Comparison of ENCODE assay signal across 14 cellular contexts in genomic region chr2:218063541-218064295, GRCh38. TPM values are rescaled to one million over a fixed set of nuclear protein-coding genes. Genes with fewer than 3 reads are reported as not detected.
DNase-seq lines count a peak whose midpoint lies in the region; ATAC-seq and FAIRE-seq lines count a peak whose summit lies in the region.
"Had no signal": no experiment of that assay in that cellular context is flagged by ENCODE, and none has a peak within 500 bp of the region (broad histone marks: within the 10 kb centered on the region; RNA-seq: fewer than 3 reads in every experiment).

No MANE protein-coding gene starts in this region.

- intact Hi-C loops in activated CD4-positive, alpha-beta memory T cell treated with anti-CD3 and anti-CD28 coated beads for 36 hours (cut with micrococcal nuclease) = no loop called here

- CTCF ChIA-PET in activated CD4-positive, alpha-beta memory T cell treated with anti-CD3 and anti-CD28 coated beads for 36 hours (lab: Charles Lee) = no interaction called here

- DNase-seq in CD1c-positive myeloid dendritic cell (ENCODE audit: extremely low spot score) (peak; percentile 90), NOMO-1 treated with DMSO at 0.1 percent for 48 hours (lab: John Stamatoyannopoulos, UW; ENCODE audit: unreplicated experiment) (peak; percentile 91), NCI-H1417 (lab: John Stamatoyannopoulos, UW) (no peak), RCC 7860 (ENCODE audit: low spot score) (no peak)
- DNase-seq in activated CD4-positive, alpha-beta memory T cell treated with anti-CD3 and anti-CD28 coated beads for 36 hours = no peak
- DNase-seq: activated T-cell treated with anti-CD3 and anti-CD28 coated beads, Interleukin-2, amount 50 U/mL, for 4 hours; central memory CD4-positive, alpha-beta T cell; NCI-H446; T-helper 2 cell had no signal

- no peak for FAIRE-seq in RCC 7860 (lab: Jason Lieb, UNC)
- FAIRE-seq: HTR-8/SVneo had no signal

- H3K27me3 Mint-ChIP-seq in activated CD4-positive, alpha-beta memory T cell treated with anti-CD3 and anti-CD28 coated beads for 36 hours = peaks cover 28% of the 10 kb centered on the region

- no peak overlapping the region for H3K27ac Mint-ChIP-seq in activated CD4-positive, alpha-beta memory T cell treated with anti-CD3 and anti-CD28 coated beads for 36 hours

- H3K36me3 Mint-ChIP-seq in activated CD4-positive, alpha-beta memory T cell treated with anti-CD3 and anti-CD28 coated beads for 36 hours = no peaks in the 10 kb centered on the region

- H3K4me1 Mint-ChIP-seq in activated CD4-positive, alpha-beta memory T cell treated with anti-CD3 and anti-CD28 coated beads for 36 hours (ENCODE audit: low read depth) = peaks cover 3% of the 10 kb centered on the region

- H3K4me3 Mint-ChIP-seq in activated CD4-positive, alpha-beta memory T cell treated with anti-CD3 and anti-CD28 coated beads for 36 hours = no peak overlapping the region
- H3K4me3 Mint-ChIP-seq: activated T-cell treated with anti-CD3 and anti-CD28 coated beads, Interleukin-2, amount 50 U/mL, for 4 hours had no signal

- no peaks in the 10 kb centered on the region for H3K9me3 Mint-ChIP-seq in activated CD4-positive, alpha-beta memory T cell treated with anti-CD3 and anti-CD28 coated beads for 36 hours
- H3K9me3 Mint-ChIP-seq: activated T-cell treated with anti-CD3 and anti-CD28 coated beads, Interleukin-2, amount 50 U/mL, for 4 hours had no signal

- ATAC-seq in GM19324 (IDR thresholded peaks at IDR 0.05; ENCODE audit: low FRiP score, unreplicated experiment) = peak; percentile 85
- peak; percentile 91 for ATAC-seq in HG02884 (IDR thresholded peaks at IDR 0.05; ENCODE audit: unreplicated experiment)
- no peak for ATAC-seq in HG03457 (IDR thresholded peaks at IDR 0.05; ENCODE audit: unreplicated experiment)
- ATAC-seq: activated T-cell treated with anti-CD3 and anti-CD28 coated beads, Interleukin-2, amount 50 U/mL, for 4 hours had no signal

- POLR2A ChIA-PET in activated CD4-positive, alpha-beta memory T cell treated with anti-CD3 and anti-CD28 coated beads for 36 hours (lab: Charles Lee) = no interaction called here

RNA-seq across cellular contexts. Expression of gene RUFY4, which starts 5.3 kb away (rescaled TPM):
- 1 to 10 TPM in 1 of 2 experiments, under 1 TPM in 1; 0.93 to 1.8 TPM for total RNA-seq in activated CD4-positive, alpha-beta memory T cell treated with anti-CD3 and anti-CD28 coated beads for 36 hours
- total RNA-seq: glomerular endothelial cell had no signal

Comparison
In these comparisons a context has a peak if more than half of its experiments do, and no peak if none do; other contexts are left out.
1. DNase-seq: peak in CD1c-positive myeloid dendritic cell (single experiment) and NOMO-1 treated with DMSO at 0.1 percent for 48 hours (single experiment); none in NCI-H1417 (0 of 3), activated CD4-positive, alpha-beta memory T cell treated with anti-CD3 and anti-CD28 coated beads for 36 hours (single experiment) and RCC 7860 (single experiment).